Comparison of ENCODE assay signal across 1 cellular context in the genomic region with DNA sequence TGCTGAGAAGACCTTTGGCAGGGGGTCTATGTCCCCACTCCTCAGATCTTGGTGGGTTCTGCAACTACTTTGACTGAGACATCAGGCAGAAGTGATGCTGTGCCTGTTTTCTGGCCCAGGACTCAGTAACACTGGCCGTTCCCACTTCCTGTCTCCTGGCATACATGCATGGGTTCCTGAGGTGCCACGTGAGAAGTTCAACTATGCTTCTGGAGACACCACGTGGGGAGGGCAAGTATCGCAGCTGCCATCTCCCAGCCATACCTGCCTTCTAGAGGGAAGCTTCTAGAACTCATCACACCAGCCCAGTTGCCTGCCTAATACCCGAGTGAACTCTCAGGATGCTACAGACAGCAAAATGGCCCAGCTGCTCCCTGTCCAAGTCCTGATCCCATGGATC.
TF ChIP-seq lines count a peak whose summit lies in the region.

No MANE protein-coding gene starts in this region.

TF ChIP-seq in H1, 55 proteins besides CTCF, POLR2A, EP300 and RAD21 (continued from another document):
- no peak for TF ChIP-seq CHD7 (IDR thresholded peaks at IDR 0.05; ENCODE audit: insufficient replicate concordance, low read length)
- no peak for TF ChIP-seq JUN (IDR thresholded peaks at IDR 0.05; ENCODE audit: low read depth, low read length)
- no peak for TF ChIP-seq MAFK (IDR thresholded peaks at IDR 0.05; ENCODE audit: low read depth, low read length)
